ENCODE assay signal across 1 cellular context in genomic region chr1:38786040-38786436, GRCh38.
TF ChIP-seq lines count a peak whose summit lies in the region.

No MANE protein-coding gene starts in this region.

TF ChIP-seq in GM23338, 12 proteins besides CTCF, POLR2A, EP300 and RAD21 (continued from another document):
- TF ChIP-seq ZNF331 (CRISPR knock-in tag; IDR thresholded peaks at IDR 0.05; ENCODE audit: low read depth) = no peak
- no peak for TF ChIP-seq EZH2phosphoT487 (IDR thresholded peaks at IDR 0.05; ENCODE audit: unreplicated experiment)
- no peak for TF ChIP-seq EZH2 (IDR thresholded peaks at IDR 0.05; ENCODE audit: low read depth, unreplicated experiment)
- no peak for TF ChIP-seq STAT1 (IDR thresholded peaks at IDR 0.05; ENCODE audit: unreplicated experiment)
- no peak for TF ChIP-seq REST (IDR thresholded peaks at IDR 0.05; ENCODE audit: unreplicated experiment)
- no peak for TF ChIP-seq ZNF114 (CRISPR knock-in tag; IDR thresholded peaks at IDR 0.05)
